ENCODE assay signal across 9 cellular contexts in the genomic region with DNA sequence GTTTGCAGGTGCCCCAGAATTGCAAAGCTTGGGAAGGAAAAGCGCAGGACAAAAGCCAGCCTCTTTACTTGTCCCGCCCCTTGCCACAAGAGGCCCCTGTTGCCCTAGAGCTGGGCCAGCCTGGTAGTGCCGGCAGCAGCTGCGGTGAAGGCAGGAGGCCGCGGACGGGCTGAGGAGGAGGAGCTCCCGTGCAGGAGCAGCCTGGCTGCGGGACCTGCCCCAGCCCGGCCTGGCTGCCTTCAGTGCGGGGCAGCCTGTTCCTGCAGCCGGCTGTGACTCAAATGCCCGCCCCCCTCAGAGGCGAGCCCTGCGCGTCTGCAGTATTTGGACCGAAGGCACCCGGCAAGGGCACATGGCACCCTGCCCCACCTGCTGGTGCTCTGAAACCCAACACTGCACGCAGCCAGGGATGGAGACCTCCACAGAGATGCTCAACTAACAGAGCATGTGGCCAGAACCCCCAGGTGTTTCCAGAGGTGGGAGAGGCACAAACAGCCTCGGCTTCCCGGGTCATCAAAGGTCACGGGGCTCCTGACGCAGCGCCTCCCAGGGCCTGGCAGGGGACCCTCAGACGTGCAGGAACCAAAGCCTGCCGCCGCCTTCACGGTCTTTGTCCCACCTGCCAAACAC. TPM values are rescaled to one million over a fixed set of nuclear protein-coding genes. Genes with fewer than 3 reads are reported as not detected.
DNase-seq lines count a peak whose midpoint lies in the region; ATAC-seq and TF ChIP-seq lines count a peak whose summit lies in the region.
"Had no signal": no experiment of that assay in that cellular context is flagged by ENCODE, and none has a peak within 500 bp of the region (broad histone marks: within the 10 kb centered on the region; RNA-seq: fewer than 3 reads in every experiment).

No MANE protein-coding gene starts in this region.

- TF ChIP-seq POLR2A in ovary (IDR thresholded peaks at IDR 0.05): no peak

- no peaks in the 10 kb centered on the region for H3K27me3 ChIP-seq in ovary

- no peaks in the 10 kb centered on the region for H3K27me3 Mint-ChIP-seq in activated T-helper 17 cell treated with anti-CD3 and anti-CD28 coated beads, Interleukin-2, amount 50 U/mL, for 72 hours

- H3K9me3 ChIP-seq in ovary: no peaks in the 10 kb centered on the region

- no peak overlapping the region for H3K27ac ChIP-seq in ovary
- H3K27ac ChIP-seq: epithelial cell of prostate had no signal

- no peak for TF ChIP-seq CTCF in ovary (IDR thresholded peaks at IDR 0.05)

- H3K4me3 Mint-ChIP-seq in activated T-helper 17 cell treated with anti-CD3 and anti-CD28 coated beads, Interleukin-2, amount 50 U/mL, for 72 hours: no peak overlapping the region

- 22 to 46% (median 26%) methylated on average over 27 to 28 of the region's 28 CpGs for WGBS in ovary, 3 donors

- peaks cover 55% of the 10 kb centered on the region for H3K36me3 Mint-ChIP-seq in activated T-helper 17 cell treated with anti-CD3 and anti-CD28 coated beads, Interleukin-2, amount 50 U/mL, for 72 hours (ENCODE audit: low read depth)

- no peak overlapping the region for H3K27ac Mint-ChIP-seq in activated T-helper 17 cell treated with anti-CD3 and anti-CD28 coated beads, Interleukin-2, amount 50 U/mL, for 72 hours

- H3K9me3 Mint-ChIP-seq in activated T-helper 17 cell treated with anti-CD3 and anti-CD28 coated beads, Interleukin-2, amount 50 U/mL, for 72 hours: no peaks in the 10 kb centered on the region

- H3K4me3 ChIP-seq in ovary: no peak overlapping the region

- no peak for TF ChIP-seq EP300 in ovary (IDR thresholded peaks at IDR 0.05)

- ATAC-seq in HG02759 (IDR thresholded peaks at IDR 0.05; ENCODE audit: unreplicated experiment): peak; percentile 87
- ATAC-seq in activated T-helper 17 cell treated with anti-CD3 and anti-CD28 coated beads, Interleukin-2, amount 50 U/mL, for 72 hours (replicated peaks): peak; percentile 85

- DNase-seq in stimulated activated CD4-positive, alpha-beta T cell treated with anti-CD3 and anti-CD28 coated beads, Interleukin-15, amount 100 ng/mL, for 1 hour (ENCODE audit: low read depth in 1 of 2, low spot score in 1 of 2): peak; percentile 10 to 18
- DNase-seq in stimulated activated CD4-positive, alpha-beta T cell treated with anti-CD3 and anti-CD28 coated beads, Interleukin-12 subunit alpha, Interleukin-12 subunit beta, amount 100 ng/mL, for 4 hours: no peak
- DNase-seq in NCI-H2171 treated with DMSO at 0.1 percent for 48 hours (lab: John Stamatoyannopoulos, UW): peak; percentile 86
- peak; percentile 67 for DNase-seq in glomerular visceral epithelial cell (ENCODE audit: extremely low spot score)
- peak in 4 of 5 donors; percentile 65 to 78 (median 73) for DNase-seq in ovary
- no peak for DNase-seq in SKM-1 (lab: John Stamatoyannopoulos, UW; ENCODE audit: unreplicated experiment)

- no peaks in the 10 kb centered on the region for H3K36me3 ChIP-seq in ovary

- H3K4me1 ChIP-seq in ovary (ENCODE audit: insufficient read depth): peaks cover 7% of the 10 kb centered on the region

- H3K4me1 Mint-ChIP-seq in activated T-helper 17 cell treated with anti-CD3 and anti-CD28 coated beads, Interleukin-2, amount 50 U/mL, for 72 hours: no peaks in the 10 kb centered on the region

- intact Hi-C loops in ovary (cut with DNase I): loop anchor here in 2 of 4 donors (10.0 kb wide), 2 partner anchors 60 to 270 kb away; a partner anchor contains a TSS

RNA-seq across cellular contexts. Expression of a gene that starts 29.7 kb away (rescaled TPM):
- total RNA-seq in activated T-helper 17 cell treated with anti-CD3 and anti-CD28 coated beads, Interleukin-2, amount 50 U/mL, for 72 hours: 10 to 100 TPM; 22.7 to 23.8 TPM
- total RNA-seq in ovary: 10 to 100 TPM; 38.1 to 67.1 (median 56.9) TPM
- polyA plus RNA-seq in ovary: 10 to 100 TPM; 28.4 to 48.5 TPM

Comparison
In these comparisons a context has a peak if more than half of its experiments do, and no peak if none do; other contexts are left out.
1. DNase-seq: peak in stimulated activated CD4-positive, alpha-beta T cell treated with anti-CD3 and anti-CD28 coated beads, Interleukin-15, amount 100 ng/mL, for 1 hour (2 of 2), NCI-H2171 treated with DMSO at 0.1 percent for 48 hours (single experiment), glomerular visceral epithelial cell (single experiment) and ovary (4 of 5); none in stimulated activated CD4-positive, alpha-beta T cell treated with anti-CD3 and anti-CD28 coated beads, Interleukin-12 subunit alpha, Interleukin-12 subunit beta, amount 100 ng/mL, for 4 hours (single experiment) and SKM-1 (single experiment).